25 cellular contexts compared by ENCODE assay signal in the genomic region with DNA sequence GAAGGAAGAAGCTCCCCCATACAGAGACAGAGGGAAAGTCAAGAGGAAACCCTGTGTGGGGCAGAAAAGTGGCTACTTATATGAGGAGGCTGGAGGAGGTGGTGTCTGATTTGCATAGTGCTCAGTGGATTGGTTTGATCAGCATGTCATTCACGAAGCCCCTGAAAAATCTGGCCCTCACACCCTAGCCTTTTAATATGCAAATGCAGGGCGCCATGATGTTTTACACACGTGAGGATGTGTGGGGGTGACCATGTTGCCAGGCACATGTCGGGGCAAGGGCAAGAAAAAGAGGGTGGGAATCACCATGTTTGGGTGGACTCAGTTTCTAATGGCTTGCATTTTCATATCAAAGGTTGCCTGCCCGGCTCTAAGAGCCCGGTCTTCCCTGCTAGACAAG.
"Had no signal": no experiment of that assay in that cellular context is flagged by ENCODE, and none has a peak within 500 bp of the region (broad histone marks: within the 10 kb centered on the region; RNA-seq: fewer than 3 reads in every experiment).

No MANE protein-coding gene starts in this region.

- H3K27ac ChIP-seq: esophagus squamous epithelium, gastroesophageal sphincter, neutrophil, psoas muscle, spleen, testis, tibial nerve, upper lobe of right lung, vagina had no signal

- DNase-seq: effector memory CD8-positive, alpha-beta T cell; esophagus squamous epithelium; foreskin fibroblast; glutamatergic neuron; left colon; left ventricle myocardium superior; mesenchymal stem cell; midbrain; psoas muscle; spleen; stimulated activated CD4-positive, alpha-beta T cell treated with anti-CD3 and anti-CD28 coated beads, Interleukin-15, amount 100 ng/mL, for 24 hours; stimulated activated CD4-positive, alpha-beta T cell treated with anti-CD3 and anti-CD28 coated beads, Interleukin-1b, Interleukin-23, amount 100 ng/mL, for 48 hours; stimulated activated CD4-positive, alpha-beta T cell treated with anti-CD3 and anti-CD28 coated beads, Interleukin-4, amount 100 ng/mL, for 24 hours; stimulated activated naive B cell treated with anti-CD40 and anti-IgM and Interleukin-4, amounts not matched to agents 10 μg/mL and 1 μg/mL and 100 μg/mL, for 72 hours; stimulated activated naive CD8-positive, alpha-beta T cell treated with anti-CD3 and anti-CD28 coated beads, Interleukin-15, amount 100 ng/mL, for 72 hours; testis; upper lobe of right lung had no signal

- H3K27me3 ChIP-seq: esophagus squamous epithelium, gastroesophageal sphincter, neutrophil, spleen, testis, tibial nerve, upper lobe of right lung, vagina had no signal

- H3K9me3 ChIP-seq: testis had no signal

- H3K27ac Mint-ChIP-seq: dendritic cell treated with granulocyte-macrophage colony-stimulating factor and Interleukin-4, amounts not matched to agents 40 ng/mL and 50 ng/mL, for 4 days; effector memory CD8-positive, alpha-beta T cell; natural killer cell treated with Interleukin-12 subunit alpha and Interleukin-12 subunit beta and Interleukin-15 and Interleukin-18, amount 100 ng/mL, for 72 hours; stimulated activated naive B cell treated with anti-CD40 and anti-IgM and Interleukin-4, amounts not matched to agents 10 μg/mL and 1 μg/mL and 100 μg/mL, for 72 hours; stimulated activated naive CD8-positive, alpha-beta T cell treated with anti-CD3 and anti-CD28 coated beads, Interleukin-15, amount 100 ng/mL, for 72 hours had no signal

- H3K4me3 Mint-ChIP-seq: dendritic cell treated with granulocyte-macrophage colony-stimulating factor and Interleukin-4, amounts not matched to agents 40 ng/mL and 50 ng/mL, for 4 days; effector memory CD8-positive, alpha-beta T cell; natural killer cell treated with Interleukin-12 subunit alpha and Interleukin-12 subunit beta and Interleukin-15 and Interleukin-18, amount 100 ng/mL, for 72 hours; stimulated activated naive B cell treated with anti-CD40 and anti-IgM and Interleukin-4, amounts not matched to agents 10 μg/mL and 1 μg/mL and 100 μg/mL, for 72 hours; stimulated activated naive CD8-positive, alpha-beta T cell treated with anti-CD3 and anti-CD28 coated beads, Interleukin-15, amount 100 ng/mL, for 72 hours had no signal

- ATAC-seq: effector memory CD8-positive, alpha-beta T cell; gastroesophageal sphincter; left colon; left ventricle myocardium superior; natural killer cell treated with Interleukin-12 subunit alpha and Interleukin-12 subunit beta and Interleukin-15 and Interleukin-18, amount 100 ng/mL, for 72 hours; psoas muscle; sciatic nerve; stimulated activated naive B cell treated with anti-CD40 and anti-IgM and Interleukin-4, amounts not matched to agents 10 μg/mL and 1 μg/mL and 100 μg/mL, for 72 hours; stimulated activated naive CD8-positive, alpha-beta T cell treated with anti-CD3 and anti-CD28 coated beads, Interleukin-15, amount 100 ng/mL, for 72 hours; upper lobe of right lung had no signal

- H3K4me1 ChIP-seq: esophagus squamous epithelium, gastroesophageal sphincter, psoas muscle, spleen, testis, tibial nerve, upper lobe of right lung, vagina had no signal

- H3K4me1 Mint-ChIP-seq: stimulated activated naive B cell treated with anti-CD40 and anti-IgM and Interleukin-4, amounts not matched to agents 10 μg/mL and 1 μg/mL and 100 μg/mL, for 72 hours; stimulated activated naive CD8-positive, alpha-beta T cell treated with anti-CD3 and anti-CD28 coated beads, Interleukin-15, amount 100 ng/mL, for 72 hours had no signal

- H3K27me3 Mint-ChIP-seq: dendritic cell treated with granulocyte-macrophage colony-stimulating factor and Interleukin-4, amounts not matched to agents 40 ng/mL and 50 ng/mL, for 4 days; stimulated activated naive CD8-positive, alpha-beta T cell treated with anti-CD3 and anti-CD28 coated beads, Interleukin-15, amount 100 ng/mL, for 72 hours had no signal

- H3K4me3 ChIP-seq: esophagus squamous epithelium, gastroesophageal sphincter, lung, psoas muscle, spleen, testis, tibial nerve, upper lobe of right lung, vagina had no signal

- H3K36me3 ChIP-seq: esophagus squamous epithelium, neutrophil, spleen, upper lobe of right lung, vagina had no signal
